ENCODE assay signal across 12 cellular contexts in the genomic region with DNA sequence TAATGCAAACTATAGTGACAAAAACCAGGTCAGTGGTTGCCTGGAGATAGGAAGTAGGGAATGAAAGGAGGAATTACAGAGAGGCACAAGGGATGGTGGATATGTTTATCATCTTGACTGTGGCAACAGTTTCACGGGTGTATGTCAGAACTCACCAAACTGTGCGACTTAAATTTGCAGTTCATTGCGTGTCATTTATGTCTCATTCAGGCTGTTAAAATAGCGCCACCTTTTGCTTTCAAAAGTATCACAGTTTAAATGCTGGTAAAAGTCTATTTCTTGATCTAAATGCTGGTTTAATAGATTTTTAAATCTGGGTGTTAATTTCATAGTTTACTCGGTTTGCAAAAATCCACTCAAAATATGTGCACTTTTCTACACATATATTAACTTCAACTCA. TPM values are rescaled to one million over a fixed set of nuclear protein-coding genes. Genes with fewer than 3 reads are reported as not detected.
DNase-seq lines count a peak whose midpoint lies in the region; ATAC-seq, FAIRE-seq and TF ChIP-seq lines count a peak whose summit lies in the region.
"Had no signal": no experiment of that assay in that cellular context is flagged by ENCODE, and none has a peak within 500 bp of the region (broad histone marks: within the 10 kb centered on the region; RNA-seq: fewer than 3 reads in every experiment).

No MANE protein-coding gene starts in this region.

- BruUV-seq in Caco-2 (replicated peaks; lab: Mats Ljungman, UMichigan) (no TSS peak), K562 (replicated peaks; lab: Mats Ljungman, UMichigan) (no TSS peak)

- H3K14ac ChIP-seq in neuronal stem cell (ENCODE audit: low read length) = no peak overlapping the region

- H3K4me2 ChIP-seq in K562 (ENCODE audit: insufficient read depth, low read length) (no peak overlapping the region), neuronal stem cell (ENCODE audit: insufficient read depth, low read length, poor library complexity, severe bottlenecking) (no peak overlapping the region)

- no peak for DNase-seq in Caco-2
- peak in 1 of 4 experiments; percentile 7 for DNase-seq in K562 (ENCODE audit: extremely low read depth in 1 of 4, low spot score in 3 of 4)
- DNase-seq in lower lobe of right lung = no peak
- DNase-seq in neuronal stem cell (ENCODE audit: low spot score) = no peak
- DNase-seq in activated CD8-positive, alpha-beta T cell treated with anti-CD3 and anti-CD28 coated beads, Interleukin-2, amount 10 ng/mL, durations not matched to agents 7 days and 5 days = no peak
- no peak for DNase-seq in thyroid gland
- DNase-seq in amygdala (lab: John Stamatoyannopoulos, UW) = no peak
- DNase-seq: activated CD8-positive, alpha-beta memory T cell treated with anti-CD3 and anti-CD28 coated beads, Interleukin-2, amount 10 ng/mL, durations not matched to agents 7 days and 5 days; NCI-H524; stimulated activated naive CD4-positive, alpha-beta T cell had no signal

- no peak for TF ChIP-seq POLR2A in K562 (conservative IDR thresholded peaks at IDR 0.05)
- no peak for TF ChIP-seq POLR2A in thyroid gland (IDR thresholded peaks at IDR 0.05)

- POLR2A ChIA-PET in Caco-2 (lab: Charles Lee) (no interaction called here), K562 (lab: Yijun Ruan, JAX) (no interaction called here)
- POLR2A ChIA-PET in activated CD8-positive, alpha-beta T cell treated with anti-CD3 and anti-CD28 coated beads, Interleukin-2, amount 10 ng/mL, durations not matched to agents 7 days and 5 days (lab: Charles Lee) = no interaction called here

- H3K9me3 Mint-ChIP-seq in Caco-2 (ENCODE audit: unreplicated experiment) = no peaks in the 10 kb centered on the region
- no peaks in the 10 kb centered on the region for H3K9me3 Mint-ChIP-seq in activated CD8-positive, alpha-beta T cell treated with anti-CD3 and anti-CD28 coated beads, Interleukin-2, amount 10 ng/mL, durations not matched to agents 7 days and 5 days (ENCODE audit: insufficient read depth)

- peak; percentile 47; the same call in 1 of the 3 replicates for ATAC-seq in K562
- ATAC-seq in lower lobe of right lung = no peak
- ATAC-seq in activated CD8-positive, alpha-beta T cell treated with anti-CD3 and anti-CD28 coated beads, Interleukin-2, amount 10 ng/mL, durations not matched to agents 7 days and 5 days = no peak
- ATAC-seq: activated CD8-positive, alpha-beta memory T cell treated with anti-CD3 and anti-CD28 coated beads, Interleukin-2, amount 10 ng/mL, durations not matched to agents 7 days and 5 days had no signal

- CTCF ChIA-PET in Caco-2 (lab: Charles Lee) = no interaction called here
- CTCF ChIA-PET in K562 (lab: Yijun Ruan, JAX; ENCODE audit: low intra/inter-chr PET ratio) = no interaction called here
- CTCF ChIA-PET in activated CD8-positive, alpha-beta T cell treated with anti-CD3 and anti-CD28 coated beads, Interleukin-2, amount 10 ng/mL, durations not matched to agents 7 days and 5 days (lab: Charles Lee) = no interaction called here

- TF ChIP-seq RAD21 in Ishikawa (IDR thresholded peaks at IDR 0.05; ENCODE audit: low read depth) (peak; percentile 39), K562 (CRISPR knock-in tag; conservative IDR thresholded peaks at IDR 0.05 in 1 of 2, IDR thresholded peaks at IDR 0.05 in 1 of 2) (no peak)

- H3K27ac ChIP-seq in K562 (ENCODE audit: extremely low read depth, low read depth, low read length) (no peak overlapping the region), lower lobe of right lung (no peak overlapping the region), neuronal stem cell (replicated peaks; ENCODE audit: low read length) (no peak overlapping the region), thyroid gland (no peak overlapping the region)

- no peaks in the 10 kb centered on the region for H3K9me1 ChIP-seq in K562 (ENCODE audit: control insufficient read depth, insufficient read depth, low read length)

- H3K4me1 Mint-ChIP-seq in Caco-2 (ENCODE audit: low read depth, unreplicated experiment) = no peaks in the 10 kb centered on the region
- H3K4me1 Mint-ChIP-seq in activated CD8-positive, alpha-beta T cell treated with anti-CD3 and anti-CD28 coated beads, Interleukin-2, amount 10 ng/mL, durations not matched to agents 7 days and 5 days (ENCODE audit: low read depth) = no peaks in the 10 kb centered on the region
- H3K4me1 Mint-ChIP-seq: activated CD8-positive, alpha-beta memory T cell treated with anti-CD3 and anti-CD28 coated beads, Interleukin-2, amount 10 ng/mL, durations not matched to agents 7 days and 5 days had no signal

- H3K9me3 ChIP-seq in Caco-2 (no peaks in the 10 kb centered on the region), K562 (replicated peaks; ENCODE audit: control insufficient read depth, insufficient read depth, low read depth, low read length) (no peaks in the 10 kb centered on the region), lower lobe of right lung (no peaks in the 10 kb centered on the region), neuronal stem cell (replicated peaks in 1 of 2; ENCODE audit: control insufficient read depth in 2 of 2, insufficient read depth in 1 of 2, low read depth in 1 of 2, low read length in 2 of 2) (no peaks in the 10 kb centered on the region), thyroid gland (no peaks in the 10 kb centered on the region)

- no peak overlapping the region for H2AFZ ChIP-seq in K562 (ENCODE audit: low read depth, low read length)
- H2AFZ ChIP-seq in neuronal stem cell (ENCODE audit: low read length) = no peak overlapping the region

- H3K4me1 ChIP-seq in Caco-2 (no peaks in the 10 kb centered on the region), K562 (replicated peaks in 1 of 2; ENCODE audit: control insufficient read depth in 2 of 2, insufficient read depth in 2 of 2, low read length in 2 of 2) (no peaks in the 10 kb centered on the region), lower lobe of right lung (no peaks in the 10 kb centered on the region), neuronal stem cell (ENCODE audit: control insufficient read depth in 2 of 2, insufficient read depth in 1 of 2, low read depth in 1 of 2, low read length in 2 of 2) (no peaks in the 10 kb centered on the region), thyroid gland (no peaks in the 10 kb centered on the region)

- H3K27me3 Mint-ChIP-seq in Caco-2 (ENCODE audit: insufficient read depth, unreplicated experiment) = no peaks in the 10 kb centered on the region
- H3K27me3 Mint-ChIP-seq in activated CD8-positive, alpha-beta T cell treated with anti-CD3 and anti-CD28 coated beads, Interleukin-2, amount 10 ng/mL, durations not matched to agents 7 days and 5 days (ENCODE audit: low read depth) = peaks cover 2% of the 10 kb centered on the region

- no peak overlapping the region for H2BK15ac ChIP-seq in neuronal stem cell (ENCODE audit: low read length)

- H2BK12ac ChIP-seq in neuronal stem cell (ENCODE audit: low read length) = no peak overlapping the region

- no peak overlapping the region for H4K8ac ChIP-seq in neuronal stem cell (ENCODE audit: low read depth, low read length)

- H3K9ac ChIP-seq in K562 (ENCODE audit: insufficient read depth in 1 of 2, low read depth in 2 of 2, low read length in 2 of 2) = no peak overlapping the region
- H3K9ac ChIP-seq in neuronal stem cell (ENCODE audit: low read depth, low read length, poor library complexity) = no peak overlapping the region

- FAIRE-seq in K562 (lab: Jason Lieb, UNC) = peak; percentile 73

- H4K20me1 ChIP-seq in K562 (replicated peaks; ENCODE audit: control insufficient read depth, insufficient read depth, low read length) = no peaks in the 10 kb centered on the region

- H2BK5ac ChIP-seq in neuronal stem cell (ENCODE audit: low read length) = no peak overlapping the region

- H3K23ac ChIP-seq in neuronal stem cell (ENCODE audit: low read depth, low read length, poor library complexity) = no peak overlapping the region

- H3K79me1 ChIP-seq in neuronal stem cell (ENCODE audit: low read depth, low read length) = no peaks in the 10 kb centered on the region

- H2AK5ac ChIP-seq in neuronal stem cell (ENCODE audit: low read depth, low read length) = no peak overlapping the region

- H3K4ac ChIP-seq in neuronal stem cell (ENCODE audit: low read length) = no peak overlapping the region

- no peak for TF ChIP-seq EP300 in Ishikawa (IDR thresholded peaks at IDR 0.05; ENCODE audit: borderline replicate concordance)
- TF ChIP-seq EP300 in K562 (IDR thresholded peaks at IDR 0.05; ENCODE audit: low read length) = no peak

- no peaks in the 10 kb centered on the region for H3K36me3 Mint-ChIP-seq in Caco-2 (ENCODE audit: insufficient read depth, unreplicated experiment)
- H3K36me3 Mint-ChIP-seq in activated CD8-positive, alpha-beta T cell treated with anti-CD3 and anti-CD28 coated beads, Interleukin-2, amount 10 ng/mL, durations not matched to agents 7 days and 5 days (ENCODE audit: low read depth) = no peaks in the 10 kb centered on the region
- H3K36me3 Mint-ChIP-seq: activated CD8-positive, alpha-beta memory T cell treated with anti-CD3 and anti-CD28 coated beads, Interleukin-2, amount 10 ng/mL, durations not matched to agents 7 days and 5 days had no signal

- WGBS in K562 (ENCODE audit: insufficient coverage, low coverage, missing lambda C conversion rate) = 0% methylated on average over 5 of the region's 5 CpGs
- no CpG with 5 or more reads among the region's 5 CpGs for WGBS in neuronal stem cell (ENCODE audit: extremely low coverage in 2 of 2, insufficient read length in 2 of 2, insufficient replicate concordance in 1 of 2), 2 donors
- WGBS in thyroid gland, 2 donors = 32 to 41% methylated on average over 5 of the region's 5 CpGs

- in situ Hi-C loops in K562 (cut with MboI) = no loop called here

- TF ChIP-seq CTCF in Caco-2 (IDR thresholded peaks at IDR 0.05; ENCODE audit: insufficient read depth in 1 of 2, low read depth in 1 of 2, low read length in 1 of 2, severe bottlenecking in 1 of 2, unreplicated experiment in 1 of 2) (peak; percentile 17 to 21), K562 (IDR thresholded peaks at IDR 0.05 in 2 of 3, conservative IDR thresholded peaks at IDR 0.05 in 1 of 3; ENCODE audit: insufficient read depth in 2 of 3, low read depth in 1 of 3, low read length in 3 of 3) (peak; percentile 18 to 48 (median 46); a peak in 4 of 6 replicates), lower lobe of right lung (IDR thresholded peaks at IDR 0.05) (peak; percentile 20), thyroid gland (IDR thresholded peaks at IDR 0.05) (peak in 2 of 6 experiments; percentile 22 to 24)

- H3K4me3 ChIP-seq in Caco-2 (ENCODE audit: low read depth, low read length) = no peak overlapping the region
- no peak overlapping the region for H3K4me3 ChIP-seq in K562
- H3K4me3 ChIP-seq in lower lobe of right lung = no peak overlapping the region
- no peak overlapping the region for H3K4me3 ChIP-seq in neuronal stem cell (ENCODE audit: low read length in 2 of 2)
- H3K4me3 ChIP-seq in thyroid gland (replicated peaks in 1 of 3) = no peak overlapping the region

- H3K27ac Mint-ChIP-seq in Caco-2 (ENCODE audit: unreplicated experiment) = no peak overlapping the region
- H3K27ac Mint-ChIP-seq in activated CD8-positive, alpha-beta T cell treated with anti-CD3 and anti-CD28 coated beads, Interleukin-2, amount 10 ng/mL, durations not matched to agents 7 days and 5 days = no peak overlapping the region
- H3K27ac Mint-ChIP-seq: activated CD8-positive, alpha-beta memory T cell treated with anti-CD3 and anti-CD28 coated beads, Interleukin-2, amount 10 ng/mL, durations not matched to agents 7 days and 5 days had no signal

- H3K79me2 ChIP-seq in K562 (ENCODE audit: control insufficient read depth, insufficient read depth, low read length) = no peaks in the 10 kb centered on the region

- no peak overlapping the region for H4K91ac ChIP-seq in neuronal stem cell (ENCODE audit: low read depth, low read length, poor library complexity)

- H3K18ac ChIP-seq in neuronal stem cell (ENCODE audit: low read length) = no peak overlapping the region

- intact Hi-C loops in Caco-2 (cut with micrococcal nuclease; ENCODE audit: unreplicated experiment) = loop anchor here (2.0 kb wide), 1 partner anchor 66 kb away; no protein-coding TSS in a partner anchor
- intact Hi-C loops in K562 (cut with micrococcal nuclease) = no loop called here
- intact Hi-C loops in lower lobe of right lung (cut with DNase I) = no loop called here
- intact Hi-C loops in thyroid gland (cut with DNase I) = no loop called here

- H2BK120ac ChIP-seq in neuronal stem cell (ENCODE audit: low read depth, low read length) = no peak overlapping the region

- H3K36me3 ChIP-seq in Caco-2 (ENCODE audit: control insufficient read depth, insufficient read depth, low read length) = no peaks in the 10 kb centered on the region
- no peaks in the 10 kb centered on the region for H3K36me3 ChIP-seq in K562 (ENCODE audit: control insufficient read depth, insufficient read depth, low read length)
- H3K36me3 ChIP-seq in lower lobe of right lung = no peaks in the 10 kb centered on the region
- H3K36me3 ChIP-seq in neuronal stem cell (replicated peaks in 1 of 2; ENCODE audit: control insufficient read depth in 2 of 2, insufficient read depth in 2 of 2, low read length in 2 of 2) = no peaks in the 10 kb centered on the region
- no peaks in the 10 kb centered on the region for H3K36me3 ChIP-seq in thyroid gland

- no peak overlapping the region for H3K4me3 Mint-ChIP-seq in Caco-2 (ENCODE audit: unreplicated experiment)
- no peak overlapping the region for H3K4me3 Mint-ChIP-seq in activated CD8-positive, alpha-beta T cell treated with anti-CD3 and anti-CD28 coated beads, Interleukin-2, amount 10 ng/mL, durations not matched to agents 7 days and 5 days
- H3K4me3 Mint-ChIP-seq: activated CD8-positive, alpha-beta memory T cell treated with anti-CD3 and anti-CD28 coated beads, Interleukin-2, amount 10 ng/mL, durations not matched to agents 7 days and 5 days had no signal

- no peaks in the 10 kb centered on the region for H3K27me3 ChIP-seq in Caco-2 (replicated peaks; ENCODE audit: control insufficient read depth, insufficient read depth, low read length)
- no peaks in the 10 kb centered on the region for H3K27me3 ChIP-seq in K562 (ENCODE audit: control insufficient read depth in 2 of 2, insufficient read depth in 2 of 2, low read length in 2 of 2)
- H3K27me3 ChIP-seq in lower lobe of right lung (ENCODE audit: low read depth) = no peaks in the 10 kb centered on the region
- H3K27me3 ChIP-seq in neuronal stem cell (ENCODE audit: control insufficient read depth in 3 of 3, insufficient read depth in 3 of 3, low read depth in 1 of 3, low read length in 3 of 3) = no peaks in the 10 kb centered on the region
- no peaks in the 10 kb centered on the region for H3K27me3 ChIP-seq in thyroid gland

RNA-seq across cellular contexts. Expression of gene PTTG1IP2, which starts 51.0 kb away (rescaled TPM):
- not detected in 2 replicates for total RNA-seq in Caco-2 (2022)
- total RNA-seq in K562 (2011; cell fraction: chromatin; rRNA removed; ENCODE audit: low replicate concordance) = not detected in 2 replicates
- not detected in 2 replicates for total RNA-seq in K562 (2011; cell fraction: nucleolus; rRNA removed)
- total RNA-seq in K562 (2011; cell fraction: nucleoplasm; rRNA removed) = not detected in 2 replicates
- total RNA-seq in K562 (2014; rRNA removed) = not detected in 2 replicates
- not detected in 2 replicates for total RNA-seq in K562 (2014; rRNA removed; fragmentation: Illumina TruSeq; extraction: Trizol)
- not detected in 2 replicates for total RNA-seq in K562 (2015; rRNA removed; fragmentation: Illumina TruSeq; extraction: Trizol)
- not detected in 2 replicates for total RNA-seq in K562 (2021)
- polyA plus RNA-seq in K562 (2011; rRNA removed) = not detected in 2 replicates
- polyA plus RNA-seq in K562 (2011; cell fraction: cytosol; rRNA removed) = not detected in 2 replicates
- polyA plus RNA-seq in K562 (2011; cell fraction: nucleus; rRNA removed) = not detected in 2 replicates
- polyA plus RNA-seq in K562 (2012) = not detected in 2 replicates
- polyA plus RNA-seq in K562 (2014; fragmentation: Illumina TruSeq; extraction: Trizol) = not detected in 2 replicates
- polyA plus RNA-seq in K562 (2014; fragmentation: Nextera tagmentation; extraction: Ambion mirVana) = not detected
- polyA plus RNA-seq in K562 (2014; rRNA removed) = not detected in 2 replicates
- polyA minus RNA-seq in K562 (2011; rRNA and poly(A)+ RNA removed) = not detected in 2 replicates
- polyA minus RNA-seq in K562 (2011; cell fraction: cytosol; rRNA and poly(A)+ RNA removed) = not detected in 2 replicates
- not detected in 2 replicates for polyA minus RNA-seq in K562 (2011; cell fraction: nucleus; rRNA and poly(A)+ RNA removed)
- not detected for total RNA-seq in lower lobe of right lung
- polyA plus RNA-seq in neuronal stem cell (2013, experiment 1 of 2) = not detected
- not detected for polyA plus RNA-seq in neuronal stem cell (2013, experiment 2 of 2)
- total RNA-seq in activated CD8-positive, alpha-beta T cell treated with anti-CD3 and anti-CD28 coated beads, Interleukin-2, amount 10 ng/mL, durations not matched to agents 7 days and 5 days = not detected
- total RNA-seq in thyroid gland = not detected
- total RNA-seq: activated CD8-positive, alpha-beta memory T cell treated with anti-CD3 and anti-CD28 coated beads, Interleukin-2, amount 10 ng/mL, durations not matched to agents 7 days and 5 days; HT1080 had no signal
